8 cellular contexts compared by ENCODE assay signal in genomic region chr5:90929013-90929839, GRCh38.
DNase-seq lines count a peak whose midpoint lies in the region; TF ChIP-seq lines count a peak whose summit lies in the region.
"Not testable (repeated sequence)": the region's sequence is repeated elsewhere in the genome, so short reads cannot be mapped to it uniquely, and the experiment has no call there.

No MANE protein-coding gene starts in this region.

- H3K9me3 ChIP-seq in endodermal cell (ENCODE audit: control insufficient read depth, low read length): not testable (repeated sequence)

- H3K4me1 Mint-ChIP-seq in endodermal cell (peaks cover 14% of the 10 kb centered on the region), nephron (peaks cover 29% of the 10 kb centered on the region), progenitor cell of endocrine pancreas (ENCODE audit: low read depth) (peaks cover 13% of the 10 kb centered on the region)

- H3K9me3 Mint-ChIP-seq in endodermal cell: peaks cover 15% of the 10 kb centered on the region
- peaks cover 14% of the 10 kb centered on the region for H3K9me3 Mint-ChIP-seq in nephron
- H3K9me3 Mint-ChIP-seq in progenitor cell of endocrine pancreas (ENCODE audit: low read depth): not testable (repeated sequence)

- H3K27me3 ChIP-seq in endodermal cell (ENCODE audit: control insufficient read depth, insufficient read depth, low read length, poor library complexity, severe bottlenecking): not testable (repeated sequence)

- H3K9ac ChIP-seq in endodermal cell (ENCODE audit: extremely low read depth, low read length, poor library complexity, severe bottlenecking): peak overlapping the region; percentile 48

- WGBS in endodermal cell (ENCODE audit: insufficient coverage in 1 of 2, insufficient read length in 1 of 2), 2 experiments: 22 to 58% methylated on average over 6 to 26 of the region's 29 CpGs

- not testable (repeated sequence) for H3K27me3 Mint-ChIP-seq in endodermal cell (ENCODE audit: insufficient read depth); nephron (ENCODE audit: low read depth); progenitor cell of endocrine pancreas

- not testable (repeated sequence) for H3K4me1 ChIP-seq in endodermal cell (ENCODE audit: control insufficient read depth, insufficient read depth, low read length)

- not testable (repeated sequence) for TF ChIP-seq CTCF in endodermal cell (conservative IDR thresholded peaks at IDR 0.05); nephron (IDR thresholded peaks at IDR 0.05; ENCODE audit: unreplicated experiment in 3 of 3); progenitor cell of endocrine pancreas (IDR thresholded peaks at IDR 0.05; ENCODE audit: unreplicated experiment)

- H3K4me3 Mint-ChIP-seq in endodermal cell: peak overlapping the region; percentile 82
- H3K4me3 Mint-ChIP-seq in nephron: peak overlapping the region; percentile 92 to 97 (median 96)
- H3K4me3 Mint-ChIP-seq in progenitor cell of endocrine pancreas (ENCODE audit: low read depth): peak overlapping the region; percentile 89

- peak overlapping the region; percentile 100 for H3K27ac Mint-ChIP-seq in endodermal cell
- peak overlapping the region; percentile 96 to 99 (median 98) for H3K27ac Mint-ChIP-seq in nephron
- H3K27ac Mint-ChIP-seq in progenitor cell of endocrine pancreas: peak overlapping the region; percentile 99

- H3K4me3 ChIP-seq in endodermal cell (ENCODE audit: low read length): peak overlapping the region; percentile 61
- H3K4me3 ChIP-seq in iPS-11a (ENCODE audit: low read depth, low read length): peak overlapping the region; percentile 35

- H3K36me3 ChIP-seq in endodermal cell (ENCODE audit: control insufficient read depth, insufficient read depth, low read length): not testable (repeated sequence)

- not testable (repeated sequence) for H3K36me3 Mint-ChIP-seq in endodermal cell (ENCODE audit: low read depth); progenitor cell of endocrine pancreas (ENCODE audit: insufficient read depth)
- H3K36me3 Mint-ChIP-seq in nephron (ENCODE audit: low read depth): peaks cover 13% of the 10 kb centered on the region

- H3K27ac ChIP-seq in endodermal cell (ENCODE audit: low read depth, low read length): not testable (repeated sequence)

- peak; percentile 52 for DNase-seq in ELF-1 (ENCODE audit: low read depth, low spot score)
- DNase-seq in NCI-H1417 (lab: John Stamatoyannopoulos, UW): peak in 2 of 3 experiments; percentile 59 to 76
- peak; percentile 6 for DNase-seq in NCI-H510A (lab: John Stamatoyannopoulos, UW)
- peak; percentile 27 for DNase-seq in RPMI8226
- DNase-seq in endodermal cell: peak; percentile 69
- DNase-seq in progenitor cell of endocrine pancreas (ENCODE audit: low spot score, unreplicated experiment): not testable (repeated sequence)
